Comparison of ENCODE assay signal across 8 cellular contexts in genomic region chr7:156751319-156751718, GRCh38.
A peak's percentile ranks its signal among the peaks of the same experiment; 100 is the strongest.
DNase-seq lines count a peak whose midpoint lies in the region; ATAC-seq and TF ChIP-seq lines count a peak whose summit lies in the region.

No MANE protein-coding gene starts in this region.

- peak; percentile 62 for ATAC-seq in HG02798 (IDR thresholded peaks at IDR 0.05; ENCODE audit: poor library complexity, unreplicated experiment)
- ATAC-seq in activated T-cell treated with anti-CD3 and anti-CD28 coated beads, Interleukin-2, amount 50 U/mL, for 72 hours (replicated peaks in 1 of 2), result peak; percentile 97

- H3K36me3 Mint-ChIP-seq in activated T-cell treated with anti-CD3 and anti-CD28 coated beads, Interleukin-2, amount 50 U/mL, for 72 hours (ENCODE audit: insufficient read depth in 2 of 2), result peaks cover 4 to 9% of the 10 kb centered on the region in 2 donors

- 94 to 100% methylated on average over 2 to 3 of the region's 3 CpGs for WGBS in mesodermal cell (ENCODE audit: insufficient coverage in 2 of 2), 2 experiments

- H3K36me3 ChIP-seq in mesodermal cell (ENCODE audit: control insufficient read depth, insufficient read depth, low read length), result peaks cover 8% of the 10 kb centered on the region

- no peaks in the 10 kb centered on the region for H3K27me3 Mint-ChIP-seq in activated T-cell treated with anti-CD3 and anti-CD28 coated beads, Interleukin-2, amount 50 U/mL, for 72 hours (ENCODE audit: low read depth)

- no peaks in the 10 kb centered on the region for H3K9me3 ChIP-seq in mesodermal cell (ENCODE audit: control insufficient read depth, low read length)

- peaks cover 14% of the 10 kb centered on the region for H3K4me1 ChIP-seq in mesodermal cell (ENCODE audit: control insufficient read depth, insufficient read depth, low read length, poor library complexity, severe bottlenecking)

- no peak for TF ChIP-seq CTCF in AG09319 (IDR thresholded peaks at IDR 0.05; ENCODE audit: low read depth, low read length)

- no peak overlapping the region for H3K4me3 ChIP-seq in mesodermal cell (ENCODE audit: extremely low read depth, insufficient read depth, low read length, poor library complexity, severe bottlenecking)

- H3K27ac ChIP-seq in mesodermal cell (ENCODE audit: low read depth, low read length, severe bottlenecking), result peak overlapping the region; percentile 47

- H3K9me3 Mint-ChIP-seq in activated T-cell treated with anti-CD3 and anti-CD28 coated beads, Interleukin-2, amount 50 U/mL, for 72 hours, result no peaks in the 10 kb centered on the region

- DNase-seq in AG09319 (ENCODE audit: extremely low read depth, low read depth) (peak; percentile 30), NCI-H345 (lab: John Stamatoyannopoulos, UW) (no peak), NCI-H187 treated with DMSO at 0.1 percent for 48 hours (lab: John Stamatoyannopoulos, UW) (no peak), SHP77 (lab: John Stamatoyannopoulos, UW) (no peak)
- DNase-seq in activated T-cell treated with anti-CD3 and anti-CD28 coated beads, Interleukin-2, amount 50 U/mL, for 72 hours, result peak; percentile 64 to 74
- DNase-seq in NK-92 treated with Interleukin-12 subunit alpha and Interleukin-12 subunit beta, amount 100 ng/mL, for 24 hours (lab: John Stamatoyannopoulos, UW), result no peak

- H3K27ac Mint-ChIP-seq in activated T-cell treated with anti-CD3 and anti-CD28 coated beads, Interleukin-2, amount 50 U/mL, for 72 hours, result no peak overlapping the region

- peak overlapping the region in 1 of 2 donors; percentile 59 for H3K4me3 Mint-ChIP-seq in activated T-cell treated with anti-CD3 and anti-CD28 coated beads, Interleukin-2, amount 50 U/mL, for 72 hours

- H3K4me1 Mint-ChIP-seq in activated T-cell treated with anti-CD3 and anti-CD28 coated beads, Interleukin-2, amount 50 U/mL, for 72 hours (ENCODE audit: low read depth), result no peaks in the 10 kb centered on the region

Comparison
In these comparisons a context has a peak if more than half of its experiments do, and no peak if none do; other contexts are left out.
1. DNase-seq: peak in AG09319 (single experiment) and activated T-cell treated with anti-CD3 and anti-CD28 coated beads, Interleukin-2, amount 50 U/mL, for 72 hours (2 of 2); none in NCI-H345 (single experiment), NK-92 treated with Interleukin-12 subunit alpha and Interleukin-12 subunit beta, amount 100 ng/mL, for 24 hours (single experiment), NCI-H187 treated with DMSO at 0.1 percent for 48 hours (single experiment) and SHP77 (0 of 2).